ENCODE assay signal across 35 cellular contexts in the genomic region with DNA sequence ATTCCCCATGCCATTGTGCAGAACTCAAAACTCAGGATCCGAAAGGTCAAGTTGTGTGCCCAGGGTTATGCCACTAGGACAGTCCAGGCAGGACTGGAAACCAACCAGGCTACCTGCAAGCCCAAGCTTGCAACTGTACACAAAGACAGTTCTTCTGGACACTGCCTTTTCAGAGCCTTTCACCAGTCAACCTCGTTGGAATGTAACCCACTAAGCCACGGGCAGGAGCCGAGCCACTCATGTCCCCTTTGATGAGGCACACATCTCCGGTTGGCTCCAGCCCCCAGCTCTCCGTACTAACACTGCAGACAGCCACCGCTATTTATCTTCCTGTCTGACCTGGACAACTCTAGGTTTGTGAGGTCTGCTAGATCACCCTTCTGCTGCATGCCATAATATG.
"Had no signal": no experiment of that assay in that cellular context is flagged by ENCODE, and none has a peak within 500 bp of the region (broad histone marks: within the 10 kb centered on the region; RNA-seq: fewer than 3 reads in every experiment).

No MANE protein-coding gene starts in this region.

- H3K27me3 ChIP-seq: ascending aorta, Peyer's patch had no signal

- H3K27ac ChIP-seq: ascending aorta, Peyer's patch, WERI-Rb-1 had no signal

- H3K9me3 ChIP-seq: ascending aorta, Peyer's patch had no signal

- ATAC-seq: activated T-cell treated with anti-CD3 and anti-CD28 coated beads, Interleukin-2, amount 50 U/mL, for 72 hours; activated T-helper 17 cell treated with anti-CD3 and anti-CD28 coated beads, Interleukin-2, amount 50 U/mL, for 72 hours; PC-3 had no signal

- H3K4me3 ChIP-seq: ascending aorta, Peyer's patch had no signal

- DNase-seq: activated CD4-positive, alpha-beta memory T cell treated with anti-CD3 and anti-CD28 coated beads, Interleukin-2, amount 10 ng/mL, durations not matched to agents 7 days and 5 days; activated CD4-positive, alpha-beta T cell treated with anti-CD3 and anti-CD28 coated beads for 1 hour; activated CD4-positive, alpha-beta T cell treated with anti-CD3 and anti-CD28 coated beads for 48 hours; activated CD4-positive, CD25-positive, alpha-beta regulatory T cell; activated effector memory CD4-positive, alpha-beta T cell treated with anti-CD3 and anti-CD28 coated beads, Interleukin-2, amount 50 U/mL, for 16 hours; activated naive CD4-positive, alpha-beta T cell; activated naive CD4-positive, alpha-beta T cell treated with anti-CD3 and anti-CD28 coated beads, Interleukin-2, amount 50 U/mL, for 16 hours; activated naive CD8-positive, alpha-beta T cell treated with anti-CD3 and anti-CD28 coated beads for 36 hours; activated T-cell treated with anti-CD3 and anti-CD28 coated beads, Interleukin-2, amount 50 U/mL, for 1 hour; activated T-cell treated with anti-CD3 and anti-CD28 coated beads, Interleukin-2, amount 50 U/mL, for 72 hours; amygdala; caudate nucleus; Kasumi-1; KG1; MM.1S; MV-4-11; NCI-H1092; NCI-H146; NCI-H187; NCI-H2029 treated with DMSO at 0.1 percent for 48 hours; NCI-H2107; NCI-H2171; NCI-H510A; NCI-H526; NCI-H748 treated with DMSO at 0.1 percent for 48 hours; NK-92 treated with Interleukin-12 subunit alpha and Interleukin-12 subunit beta, amount 100 ng/mL, for 24 hours; PC-3; Peyer's patch; Right ventricle myocardium superior; RPMI8226; SW 1271; T1000; WERI-Rb-1 had no signal

- H3K36me3 ChIP-seq: ascending aorta, Peyer's patch, WERI-Rb-1 had no signal

- H3K4me1 ChIP-seq: ascending aorta, Peyer's patch had no signal
